Comparison of ENCODE assay signal across 1 cellular context in the genomic region with DNA sequence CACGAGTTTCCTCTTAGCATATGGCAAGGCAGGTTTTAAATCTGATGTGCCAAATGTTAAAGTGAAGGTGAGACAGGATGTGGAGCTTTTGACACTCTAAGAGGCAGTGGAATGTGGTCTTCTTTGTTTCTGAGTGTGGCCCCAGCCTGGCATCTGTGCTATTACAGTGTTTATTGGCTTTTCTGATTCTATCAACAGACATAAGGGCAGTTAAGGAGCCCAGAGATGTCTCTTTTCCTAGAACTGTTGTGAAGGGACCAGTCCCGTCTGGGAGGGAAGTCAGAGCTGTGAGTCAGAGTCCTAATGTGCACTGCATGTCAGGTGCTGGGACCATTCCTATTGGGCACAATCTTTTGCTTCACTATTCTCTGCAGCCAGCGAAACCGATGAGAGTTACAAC.
TF ChIP-seq lines count a peak whose summit lies in the region.

No MANE protein-coding gene starts in this region.

TF ChIP-seq in WTC11, 78 proteins besides CTCF, POLR2A, EP300 and RAD21 (continued from another document):
- TF ChIP-seq, protein P1, sequence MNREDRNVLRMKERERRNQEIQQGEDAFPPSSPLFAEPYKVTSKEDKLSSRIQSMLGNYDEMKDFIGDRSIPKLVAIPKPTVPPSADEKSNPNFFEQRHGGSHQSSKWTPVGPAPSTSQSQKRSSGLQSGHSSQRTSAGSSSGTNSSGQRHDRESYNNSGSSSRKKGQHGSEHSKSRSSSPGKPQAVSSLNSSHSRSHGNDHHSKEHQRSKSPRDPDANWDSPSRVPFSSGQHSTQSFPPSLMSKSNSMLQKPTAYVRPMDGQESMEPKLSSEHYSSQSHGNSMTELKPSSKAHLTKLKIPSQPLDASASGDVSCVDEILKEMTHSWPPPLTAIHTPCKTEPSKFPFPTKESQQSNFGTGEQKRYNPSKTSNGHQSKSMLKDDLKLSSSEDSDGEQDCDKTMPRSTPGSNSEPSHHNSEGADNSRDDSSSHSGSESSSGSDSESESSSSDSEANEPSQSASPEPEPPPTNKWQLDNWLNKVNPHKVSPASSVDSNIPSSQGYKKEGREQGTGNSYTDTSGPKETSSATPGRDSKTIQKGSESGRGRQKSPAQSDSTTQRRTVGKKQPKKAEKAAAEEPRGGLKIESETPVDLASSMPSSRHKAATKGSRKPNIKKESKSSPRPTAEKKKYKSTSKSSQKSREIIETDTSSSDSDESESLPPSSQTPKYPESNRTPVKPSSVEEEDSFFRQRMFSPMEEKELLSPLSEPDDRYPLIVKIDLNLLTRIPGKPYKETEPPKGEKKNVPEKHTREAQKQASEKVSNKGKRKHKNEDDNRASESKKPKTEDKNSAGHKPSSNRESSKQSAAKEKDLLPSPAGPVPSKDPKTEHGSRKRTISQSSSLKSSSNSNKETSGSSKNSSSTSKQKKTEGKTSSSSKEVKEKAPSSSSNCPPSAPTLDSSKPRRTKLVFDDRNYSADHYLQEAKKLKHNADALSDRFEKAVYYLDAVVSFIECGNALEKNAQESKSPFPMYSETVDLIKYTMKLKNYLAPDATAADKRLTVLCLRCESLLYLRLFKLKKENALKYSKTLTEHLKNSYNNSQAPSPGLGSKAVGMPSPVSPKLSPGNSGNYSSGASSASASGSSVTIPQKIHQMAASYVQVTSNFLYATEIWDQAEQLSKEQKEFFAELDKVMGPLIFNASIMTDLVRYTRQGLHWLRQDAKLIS (CRISPR knock-in tag; IDR thresholded peaks at IDR 0.05; ENCODE audit: borderline replicate concordance) = no peak
- no peak for TF ChIP-seq JAZF1 (CRISPR knock-in tag; IDR thresholded peaks at IDR 0.05)
- TF ChIP-seq ETV6 (CRISPR knock-in tag; IDR thresholded peaks at IDR 0.05) = no peak
